ENCODE assay signal across 1 cellular context in genomic region chr1:26370591-26371382, GRCh38.
TF ChIP-seq lines count a peak whose summit lies in the region.

No MANE protein-coding gene starts in this region.

TF ChIP-seq in GM23338, 12 proteins besides CTCF, POLR2A, EP300 and RAD21:
- TF ChIP-seq CREB1 (CRISPR knock-in tag; IDR thresholded peaks at IDR 0.05; ENCODE audit: low read depth) (no peak), ETS1 (IDR thresholded peaks at IDR 0.05) (no peak), STAT1 (IDR thresholded peaks at IDR 0.05; ENCODE audit: unreplicated experiment) (no peak), JUNB (IDR thresholded peaks at IDR 0.05; ENCODE audit: unreplicated experiment) (no peak), POLR2AphosphoS5 (IDR thresholded peaks at IDR 0.05; ENCODE audit: low read depth) (no peak), ZNF331 (CRISPR knock-in tag; IDR thresholded peaks at IDR 0.05; ENCODE audit: low read depth) (no peak), NANOG (IDR thresholded peaks at IDR 0.05; ENCODE audit: borderline replicate concordance) (no peak)
TF ChIP-seq in GM23338: peak in this region for 0.
